Comparison of ENCODE assay signal across 2 cellular contexts in the genomic region with DNA sequence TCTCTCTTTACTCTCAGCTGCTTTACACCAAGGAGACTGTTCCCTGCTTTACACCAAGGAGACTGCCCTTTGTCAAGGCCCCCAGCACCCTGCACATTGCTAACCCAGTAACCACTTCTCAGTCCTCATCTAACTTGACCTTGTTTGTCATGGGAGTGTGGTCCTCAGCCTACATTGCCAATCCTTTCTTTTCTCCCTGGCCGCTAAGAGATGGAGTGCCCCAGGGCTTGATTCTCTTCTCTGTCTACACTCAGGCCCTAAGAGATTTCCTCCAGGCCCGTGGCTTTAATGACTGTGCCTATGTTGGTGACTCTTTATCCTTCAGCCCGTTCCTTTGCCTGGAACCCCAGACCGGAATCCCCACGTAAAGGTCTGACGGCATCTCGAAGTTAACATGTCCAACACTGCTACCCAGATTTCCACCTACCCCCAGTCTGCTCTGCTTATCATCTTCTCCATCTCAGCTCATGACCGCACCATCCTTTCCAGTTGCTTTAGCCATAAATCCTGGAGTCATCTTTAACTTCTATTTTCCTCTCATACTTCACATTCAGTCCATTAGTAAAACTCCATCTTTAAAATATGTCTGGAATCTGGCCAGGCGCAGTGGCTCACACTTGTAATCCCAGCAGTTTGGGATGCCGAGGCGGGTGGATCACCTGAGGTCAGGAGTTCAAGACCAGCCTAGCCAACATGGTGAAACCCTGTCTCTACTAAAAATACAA.
TF ChIP-seq lines count a peak whose summit lies in the region.

No MANE protein-coding gene starts in this region.

TF ChIP-seq in A549, 52 proteins besides CTCF, POLR2A, EP300 and RAD21:
- TF ChIP-seq FOSB (CRISPR knock-in tag; IDR thresholded peaks at IDR 0.05) (peak; percentile 12; the same call in 1 of the 2 replicates), MYC (IDR thresholded peaks at IDR 0.05; ENCODE audit: borderline replicate concordance, low read length) (no peak), POLR2AphosphoS2 (conservative IDR thresholded peaks at IDR 0.05; ENCODE audit: low read length) (0 out of 2 replicates have a peak, but pooled peaks have one; percentile 59)
- TF ChIP-seq, protein P1, sequence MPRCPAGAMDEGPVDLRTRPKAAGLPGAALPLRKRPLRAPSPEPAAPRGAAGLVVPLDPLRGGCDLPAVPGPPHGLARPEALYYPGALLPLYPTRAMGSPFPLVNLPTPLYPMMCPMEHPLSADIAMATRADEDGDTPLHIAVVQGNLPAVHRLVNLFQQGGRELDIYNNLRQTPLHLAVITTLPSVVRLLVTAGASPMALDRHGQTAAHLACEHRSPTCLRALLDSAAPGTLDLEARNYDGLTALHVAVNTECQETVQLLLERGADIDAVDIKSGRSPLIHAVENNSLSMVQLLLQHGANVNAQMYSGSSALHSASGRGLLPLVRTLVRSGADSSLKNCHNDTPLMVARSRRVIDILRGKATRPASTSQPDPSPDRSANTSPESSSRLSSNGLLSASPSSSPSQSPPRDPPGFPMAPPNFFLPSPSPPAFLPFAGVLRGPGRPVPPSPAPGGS (IDR thresholded peaks at IDR 0.05) = no peak

TF ChIP-seq in K562, 482 proteins besides CTCF, POLR2A, EP300 and RAD21:
- TF ChIP-seq CXXC5 (CRISPR knock-in tag; IDR thresholded peaks at IDR 0.05) (no peak), ZBTB33 (CRISPR knock-in tag; IDR thresholded peaks at IDR 0.05) (no peak), ETV6 (IDR thresholded peaks at IDR 0.05; ENCODE audit: borderline replicate concordance in 1 of 2, low read depth in 2 of 2, low read length in 1 of 2) (no peak), ETV6 (CRISPR knock-in tag; IDR thresholded peaks at IDR 0.05; ENCODE audit: borderline replicate concordance) (no peak), ESRRA (IDR thresholded peaks at IDR 0.05; ENCODE audit: borderline replicate concordance, low read depth) (no peak), TSC22D4 (tag; IDR thresholded peaks at IDR 0.05) (no peak), MEIS2 (IDR thresholded peaks at IDR 0.05; ENCODE audit: partially characterized antibody) (peak; percentile 64), RCOR1 (IDR thresholded peaks at IDR 0.05; ENCODE audit: borderline replicate concordance in 1 of 2, low read depth in 2 of 2, low read length in 2 of 2) (0 out of 4 replicates have a peak, but pooled peaks of 1 of the 2 experiments have one; percentile 22), GATAD2A (IDR thresholded peaks at IDR 0.05) (no peak), NR4A1 (CRISPR knock-in tag; IDR thresholded peaks at IDR 0.05) (no peak), NR4A1 (tag; IDR thresholded peaks at IDR 0.05) (no peak), ZEB2 (IDR thresholded peaks at IDR 0.05) (no peak), ELF4 (CRISPR knock-in tag; IDR thresholded peaks at IDR 0.05) (no peak), ZNF263 (CRISPR knock-in tag; IDR thresholded peaks at IDR 0.05; ENCODE audit: borderline replicate concordance) (no peak), CUX1 (CRISPR knock-in tag; IDR thresholded peaks at IDR 0.05) (no peak), CTBP1 (IDR thresholded peaks at IDR 0.05; ENCODE audit: borderline replicate concordance) (peak; percentile 49; the same call in 1 of the 2 replicates), ERF (CRISPR knock-in tag; IDR thresholded peaks at IDR 0.05) (no peak), HMG20B (CRISPR knock-in tag; IDR thresholded peaks at IDR 0.05) (no peak), ZFP30 (CRISPR knock-in tag; IDR thresholded peaks at IDR 0.05; ENCODE audit: borderline replicate concordance) (no peak), PBX2 (CRISPR knock-in tag; IDR thresholded peaks at IDR 0.05; ENCODE audit: low read depth) (no peak), PBX2 (tag; conservative IDR thresholded peaks at IDR 0.05; ENCODE audit: low read depth) (peak; percentile 69), POLR2G (IDR thresholded peaks at IDR 0.05; ENCODE audit: low read depth, low read length) (no peak), CBX2 (IDR thresholded peaks at IDR 0.05; ENCODE audit: insufficient read depth, low read length, poor library complexity, severe bottlenecking) (no peak)
- TF ChIP-seq, protein P2, sequence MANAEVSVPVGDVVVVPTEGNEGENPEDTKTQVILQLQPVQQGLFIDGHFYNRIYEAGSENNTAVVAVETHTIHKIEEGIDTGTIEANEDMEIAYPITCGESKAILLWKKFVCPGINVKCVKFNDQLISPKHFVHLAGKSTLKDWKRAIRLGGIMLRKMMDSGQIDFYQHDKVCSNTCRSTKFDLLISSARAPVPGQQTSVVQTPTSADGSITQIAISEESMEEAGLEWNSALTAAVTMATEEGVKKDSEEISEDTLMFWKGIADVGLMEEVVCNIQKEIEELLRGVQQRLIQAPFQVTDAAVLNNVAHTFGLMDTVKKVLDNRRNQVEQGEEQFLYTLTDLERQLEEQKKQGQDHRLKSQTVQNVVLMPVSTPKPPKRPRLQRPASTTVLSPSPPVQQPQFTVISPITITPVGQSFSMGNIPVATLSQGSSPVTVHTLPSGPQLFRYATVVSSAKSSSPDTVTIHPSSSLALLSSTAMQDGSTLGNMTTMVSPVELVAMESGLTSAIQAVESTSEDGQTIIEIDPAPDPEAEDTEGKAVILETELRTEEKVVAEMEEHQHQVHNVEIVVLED (CRISPR knock-in tag; IDR thresholded peaks at IDR 0.05) = no peak
- TF ChIP-seq, protein P3, sequence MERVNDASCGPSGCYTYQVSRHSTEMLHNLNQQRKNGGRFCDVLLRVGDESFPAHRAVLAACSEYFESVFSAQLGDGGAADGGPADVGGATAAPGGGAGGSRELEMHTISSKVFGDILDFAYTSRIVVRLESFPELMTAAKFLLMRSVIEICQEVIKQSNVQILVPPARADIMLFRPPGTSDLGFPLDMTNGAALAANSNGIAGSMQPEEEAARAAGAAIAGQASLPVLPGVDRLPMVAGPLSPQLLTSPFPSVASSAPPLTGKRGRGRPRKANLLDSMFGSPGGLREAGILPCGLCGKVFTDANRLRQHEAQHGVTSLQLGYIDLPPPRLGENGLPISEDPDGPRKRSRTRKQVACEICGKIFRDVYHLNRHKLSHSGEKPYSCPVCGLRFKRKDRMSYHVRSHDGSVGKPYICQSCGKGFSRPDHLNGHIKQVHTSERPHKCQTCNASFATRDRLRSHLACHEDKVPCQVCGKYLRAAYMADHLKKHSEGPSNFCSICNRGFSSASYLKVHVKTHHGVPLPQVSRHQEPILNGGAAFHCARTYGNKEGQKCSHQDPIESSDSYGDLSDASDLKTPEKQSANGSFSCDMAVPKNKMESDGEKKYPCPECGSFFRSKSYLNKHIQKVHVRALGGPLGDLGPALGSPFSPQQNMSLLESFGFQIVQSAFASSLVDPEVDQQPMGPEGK (CRISPR knock-in tag; IDR thresholded peaks at IDR 0.05; ENCODE audit: borderline replicate concordance) = no peak
